ENCODE assay signal across 1 cellular context in genomic region chr17:38907930-38908675, GRCh38.
TF ChIP-seq lines count a peak whose summit lies in the region.

No MANE protein-coding gene starts in this region.

TF ChIP-seq in HepG2, 621 proteins besides CTCF, POLR2A, EP300 and RAD21:
- TF ChIP-seq HNRNPLL (IDR thresholded peaks at IDR 0.05; ENCODE audit: low read depth, low read length, poor library complexity, severe bottlenecking) (peak; percentile 21), AGO2 (optimal IDR thresholded peaks at IDR 0.05; ENCODE audit: low read depth, low read length) (peak; percentile 76), ZNF687 (CRISPR knock-in tag; IDR thresholded peaks at IDR 0.05) (peak; percentile 28), TCF12 (IDR thresholded peaks at IDR 0.05) (no peak), TCF12 (CRISPR knock-in tag; IDR thresholded peaks at IDR 0.05) (no peak), PATZ1 (CRISPR knock-in tag; IDR thresholded peaks at IDR 0.05) (0 out of 2 replicates have a peak, but pooled peaks have one; percentile 13)
